Comparison of ENCODE assay signal across 30 cellular contexts in genomic region chr12:52363111-52363679, GRCh38. TPM values are rescaled to one million over a fixed set of nuclear protein-coding genes. Genes with fewer than 3 reads are reported as not detected.
"Had no signal": no experiment of that assay in that cellular context is flagged by ENCODE, and none has a peak within 500 bp of the region (broad histone marks: within the 10 kb centered on the region; RNA-seq: fewer than 3 reads in every experiment).

No MANE protein-coding gene starts in this region.

- H3K27me3 ChIP-seq: hepatocyte, suprapubic skin, transverse colon, vagina had no signal

- FAIRE-seq: colon, kidney had no signal

- H3K36me3 ChIP-seq: gastrocnemius medialis, heart left ventricle, left lung, lower lobe of right lung, suprapubic skin, transverse colon, vagina had no signal

- H3K4me2 ChIP-seq: hepatocyte had no signal

- H3K79me2 ChIP-seq: hepatocyte had no signal

- H3K4me3 Mint-ChIP-seq: natural killer cell; stimulated activated naive CD8-positive, alpha-beta T cell treated with anti-CD3 and anti-CD28 coated beads, Interleukin-15, amount 100 ng/mL, for 72 hours had no signal

- H3K4me1 ChIP-seq: gastrocnemius medialis, heart left ventricle, left lung, lower lobe of right lung, psoas muscle, transverse colon, vagina had no signal

- H2AFZ ChIP-seq: hepatocyte had no signal

- H3K27ac Mint-ChIP-seq: natural killer cell; stimulated activated naive CD8-positive, alpha-beta T cell treated with anti-CD3 and anti-CD28 coated beads, Interleukin-15, amount 100 ng/mL, for 72 hours had no signal

- H3K27me3 Mint-ChIP-seq: stimulated activated naive CD8-positive, alpha-beta T cell treated with anti-CD3 and anti-CD28 coated beads, Interleukin-15, amount 100 ng/mL, for 72 hours had no signal

- H3K9me3 Mint-ChIP-seq: natural killer cell; stimulated activated naive CD8-positive, alpha-beta T cell treated with anti-CD3 and anti-CD28 coated beads, Interleukin-15, amount 100 ng/mL, for 72 hours had no signal

- H3K27ac ChIP-seq: dorsolateral prefrontal cortex, gastrocnemius medialis, heart left ventricle, hepatocyte, left lung, lower lobe of right lung, psoas muscle, skin epidermis, suprapubic skin, transverse colon, vagina had no signal

- H3K36me3 Mint-ChIP-seq: natural killer cell had no signal

- DNase-seq: dorsolateral prefrontal cortex; effector CD4-positive, alpha-beta T cell; foreskin fibroblast; gastrocnemius medialis; heart left ventricle; kidney; left lung; lower lobe of right lung; natural killer cell; psoas muscle; right cardiac atrium; stimulated activated CD4-positive, alpha-beta T cell treated with anti-CD3 and anti-CD28 coated beads, Interleukin-15, amount 100 ng/mL, for 24 hours; stimulated activated CD4-positive, alpha-beta T cell treated with anti-CD3 and anti-CD28 coated beads, Interleukin-4, amount 100 ng/mL, for 1 hour; stimulated activated CD8-positive, alpha-beta memory T cell treated with anti-CD3 and anti-CD28 coated beads, Interleukin-4, amount 100 ng/mL, for 48 hours; stimulated activated naive CD4-positive, alpha-beta T cell; stimulated activated naive CD8-positive, alpha-beta T cell treated with anti-CD3 and anti-CD28 coated beads, Interleukin-15, amount 100 ng/mL, for 72 hours; transverse colon had no signal

- ATAC-seq: esophagus mucosa; gastrocnemius medialis; heart left ventricle; left lung; lower lobe of right lung; natural killer cell; psoas muscle; right cardiac atrium; stimulated activated naive CD8-positive, alpha-beta T cell treated with anti-CD3 and anti-CD28 coated beads, Interleukin-15, amount 100 ng/mL, for 72 hours had no signal

- H3K9me3 ChIP-seq: gastrocnemius medialis, heart left ventricle, left lung, lower lobe of right lung, psoas muscle, suprapubic skin, transverse colon, vagina had no signal

- H3K4me3 ChIP-seq: dorsolateral prefrontal cortex, gastrocnemius medialis, heart left ventricle, hepatocyte, left lung, lower lobe of right lung, psoas muscle, skin epidermis, suprapubic skin, transverse colon, vagina had no signal

RNA-seq across cellular contexts. Expression of gene KRT85, which starts 4.1 kb away (rescaled TPM):
- total RNA-seq: cerebellum, dorsolateral prefrontal cortex, esophagus mucosa, gastrocnemius medialis, glomerular endothelial cell, heart left ventricle, hepatocyte, kidney, left lung, lower lobe of right lung, mononuclear cell, natural killer cell, osteocyte, psoas muscle, renal cortical epithelial cell, right cardiac atrium, transverse colon, ureter, vagina had no signal
- polyA plus RNA-seq: heart left ventricle, hepatocyte, neural cell, psoas muscle, right cardiac atrium had no signal

RNA-seq across cellular contexts. Expression of gene KRT84, which starts 22.3 kb away (rescaled TPM):
- total RNA-seq: cerebellum, esophagus mucosa, gastrocnemius medialis, glomerular endothelial cell, heart left ventricle, hepatocyte, kidney, left lung, lower lobe of right lung, mononuclear cell, natural killer cell, osteocyte, psoas muscle, renal cortical epithelial cell, right cardiac atrium, transverse colon, ureter, vagina had no signal
- polyA plus RNA-seq: heart left ventricle, hepatocyte, neural cell, psoas muscle, right cardiac atrium had no signal

RNA-seq across cellular contexts. Expression of gene KRT83, which starts 42.0 kb away (rescaled TPM):
- total RNA-seq: cerebellum, esophagus mucosa, glomerular endothelial cell, heart left ventricle, hepatocyte, kidney, left lung, lower lobe of right lung, mononuclear cell, natural killer cell, osteocyte, psoas muscle, renal cortical epithelial cell, right cardiac atrium, transverse colon, ureter, vagina had no signal
- polyA plus RNA-seq: heart left ventricle, hepatocyte, neural cell, psoas muscle, right cardiac atrium had no signal

RNA-seq across cellular contexts. Expression of gene KRT82, which starts 42.9 kb away (rescaled TPM):
- total RNA-seq: cerebellum, esophagus mucosa, gastrocnemius medialis, glomerular endothelial cell, heart left ventricle, hepatocyte, kidney, left lung, lower lobe of right lung, mononuclear cell, natural killer cell, osteocyte, psoas muscle, renal cortical epithelial cell, right cardiac atrium, transverse colon, ureter, vagina had no signal
- polyA plus RNA-seq: heart left ventricle, hepatocyte, neural cell, psoas muscle, right cardiac atrium had no signal
